Comparison of ENCODE assay signal across 12 cellular contexts in genomic region chr12:67541625-67541991, GRCh38.
DNase-seq lines count a peak whose midpoint lies in the region; ATAC-seq and TF ChIP-seq lines count a peak whose summit lies in the region.
"Had no signal": no experiment of that assay in that cellular context is flagged by ENCODE, and none has a peak within 500 bp of the region (broad histone marks: within the 10 kb centered on the region; RNA-seq: fewer than 3 reads in every experiment).

No MANE protein-coding gene starts in this region.

- H3K4me3 ChIP-seq in OCI-LY1 (ENCODE audit: low read depth, low read length, poor library complexity, severe bottlenecking) (no peak overlapping the region), stomach (no peak overlapping the region)
- H3K4me3 ChIP-seq: coronary artery, HAP-1, right atrium auricular region had no signal

- peak overlapping the region; percentile 68 for H3K27ac Mint-ChIP-seq in activated naive CD8-positive, alpha-beta T cell
- H3K27ac Mint-ChIP-seq in activated naive CD8-positive, alpha-beta T cell treated with anti-CD3 and anti-CD28 coated beads, Interleukin-2, amount 50 U/mL, for 24 hours: no peak overlapping the region

- TF ChIP-seq POLR2A in stomach (IDR thresholded peaks at IDR 0.05): no peak

- no peak for ATAC-seq in activated naive CD8-positive, alpha-beta T cell treated with anti-CD3 and anti-CD28 coated beads, Interleukin-2, amount 50 U/mL, for 24 hours
- ATAC-seq in HG03342 (IDR thresholded peaks at IDR 0.05; ENCODE audit: unreplicated experiment) (peak; percentile 20), sciatic nerve (no peak), HG03457 (IDR thresholded peaks at IDR 0.05; ENCODE audit: unreplicated experiment) (no peak)

- TF ChIP-seq EP300 in stomach (IDR thresholded peaks at IDR 0.05): no peak

- no peaks in the 10 kb centered on the region for H3K79me2 ChIP-seq in OCI-LY1 (ENCODE audit: insufficient read depth, low read length)

- H3K4me2 ChIP-seq in OCI-LY1 (ENCODE audit: low read length): peak overlapping the region; percentile 42

- H3F3A ChIP-seq in OCI-LY1 (ENCODE audit: insufficient read depth, low read length): no peaks in the 10 kb centered on the region

- H3K27me3 ChIP-seq in OCI-LY1 (ENCODE audit: insufficient read depth, low read length): no peaks in the 10 kb centered on the region
- no peaks in the 10 kb centered on the region for H3K27me3 ChIP-seq in stomach
- H3K27me3 ChIP-seq: right atrium auricular region had no signal

- no peaks in the 10 kb centered on the region for H3K27me3 Mint-ChIP-seq in activated naive CD8-positive, alpha-beta T cell
- no peaks in the 10 kb centered on the region for H3K27me3 Mint-ChIP-seq in activated naive CD8-positive, alpha-beta T cell treated with anti-CD3 and anti-CD28 coated beads, Interleukin-2, amount 50 U/mL, for 24 hours

- 30 to 57% (median 37%) methylated on average over 3 of the region's 3 CpGs for WGBS in stomach, 5 donors

- DNase-seq in activated naive CD8-positive, alpha-beta T cell treated with anti-CD3 and anti-CD28 coated beads, Interleukin-2, amount 50 U/mL, for 24 hours: no peak
- DNase-seq in stomach (peak; percentile 47), Kasumi-1 (lab: John Stamatoyannopoulos, UW) (no peak), sciatic nerve (ENCODE audit: low spot score) (no peak)
- DNase-seq: NCI-H446 had no signal

- intact Hi-C loops in stomach (cut with DNase I; ENCODE audit: low total_unique reads) (no loop called here), sciatic nerve (cut with DNase I) (no loop called here)

- H3K36me3 ChIP-seq in OCI-LY1 (ENCODE audit: insufficient read depth, low read length) (no peaks in the 10 kb centered on the region), stomach (no peaks in the 10 kb centered on the region)
- H3K36me3 ChIP-seq: HAP-1, right atrium auricular region had no signal

- H3K9ac ChIP-seq in OCI-LY1 (ENCODE audit: low read length): no peak overlapping the region

- H2AFZ ChIP-seq in OCI-LY1 (ENCODE audit: low read length): no peak overlapping the region

- peaks cover 35% of the 10 kb centered on the region for H3K4me1 Mint-ChIP-seq in activated naive CD8-positive, alpha-beta T cell (ENCODE audit: low read depth)
- peaks cover 11% of the 10 kb centered on the region for H3K4me1 Mint-ChIP-seq in activated naive CD8-positive, alpha-beta T cell treated with anti-CD3 and anti-CD28 coated beads, Interleukin-2, amount 50 U/mL, for 24 hours

- no peaks in the 10 kb centered on the region for H3K9me3 ChIP-seq in OCI-LY1 (ENCODE audit: low read length)
- H3K9me3 ChIP-seq in stomach: no peaks in the 10 kb centered on the region
- H3K9me3 ChIP-seq: HAP-1, right atrium auricular region had no signal

- peak overlapping the region; percentile 28 for H3K4me3 Mint-ChIP-seq in activated naive CD8-positive, alpha-beta T cell
- H3K4me3 Mint-ChIP-seq in activated naive CD8-positive, alpha-beta T cell treated with anti-CD3 and anti-CD28 coated beads, Interleukin-2, amount 50 U/mL, for 24 hours: no peak overlapping the region

- H3K4me1 ChIP-seq in OCI-LY1 (ENCODE audit: insufficient read depth, low read length, severe bottlenecking) (peaks cover 13% of the 10 kb centered on the region), stomach (peaks cover 0 to 5% (median 2%) of the 10 kb centered on the region in 4 donors)
- H3K4me1 ChIP-seq: HAP-1, right atrium auricular region had no signal

- H3K9me2 ChIP-seq in OCI-LY1 (ENCODE audit: low read depth, low read length): no peaks in the 10 kb centered on the region

- no peaks in the 10 kb centered on the region for H4K20me1 ChIP-seq in OCI-LY1 (ENCODE audit: insufficient read depth, low read length)

- TF ChIP-seq CTCF in OCI-LY1 (IDR thresholded peaks at IDR 0.05; ENCODE audit: low read length) (no peak), stomach (IDR thresholded peaks at IDR 0.05) (no peak)

- H3K9me3 Mint-ChIP-seq in activated naive CD8-positive, alpha-beta T cell (ENCODE audit: low read depth): no peaks in the 10 kb centered on the region
- H3K9me3 Mint-ChIP-seq in activated naive CD8-positive, alpha-beta T cell treated with anti-CD3 and anti-CD28 coated beads, Interleukin-2, amount 50 U/mL, for 24 hours: no peaks in the 10 kb centered on the region

- H3K36me3 Mint-ChIP-seq in activated naive CD8-positive, alpha-beta T cell: peaks cover 2% of the 10 kb centered on the region
- H3K36me3 Mint-ChIP-seq in activated naive CD8-positive, alpha-beta T cell treated with anti-CD3 and anti-CD28 coated beads, Interleukin-2, amount 50 U/mL, for 24 hours (ENCODE audit: low read depth): no peaks in the 10 kb centered on the region

- peak overlapping the region; percentile 11 for H3K27ac ChIP-seq in OCI-LY1 (ENCODE audit: low read depth, low read length, poor library complexity, severe bottlenecking)
- H3K27ac ChIP-seq in stomach: no peak overlapping the region
- H3K27ac ChIP-seq: coronary artery, right atrium auricular region had no signal
